Comparison of ENCODE assay signal across 8 cellular contexts in the genomic region with DNA sequence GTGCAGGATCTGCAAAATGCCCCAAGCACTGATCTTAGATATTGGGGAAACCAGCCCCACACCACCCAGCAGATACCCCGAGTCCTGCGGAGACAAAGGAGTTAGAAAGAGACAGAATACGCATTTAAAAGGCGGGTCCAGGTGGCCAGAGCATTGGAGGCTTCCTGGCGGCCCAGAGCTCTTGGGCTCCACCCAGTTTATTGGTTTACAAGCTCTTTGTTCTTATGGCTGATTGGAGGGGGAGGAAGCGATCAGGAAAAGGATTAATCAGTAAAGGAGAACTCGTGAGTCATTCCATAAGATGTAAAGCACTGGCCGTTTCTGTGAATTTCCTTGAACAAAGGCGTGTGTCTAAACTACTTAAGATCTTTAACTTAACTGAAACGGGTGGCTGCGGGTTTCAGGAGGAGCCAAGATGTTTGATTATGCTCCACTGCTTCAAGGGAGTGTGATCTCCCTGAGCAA. TPM values are rescaled to one million over a fixed set of nuclear protein-coding genes. Genes with fewer than 3 reads are reported as not detected.
DNase-seq lines count a peak whose midpoint lies in the region; ATAC-seq and TF ChIP-seq lines count a peak whose summit lies in the region.

No MANE protein-coding gene starts in this region.

- H3K27me3 Mint-ChIP-seq in effector memory CD8-positive, alpha-beta T cell = no peaks in the 10 kb centered on the region
- H3K27me3 Mint-ChIP-seq in naive thymus-derived CD4-positive, alpha-beta T cell = no peaks in the 10 kb centered on the region

- TF ChIP-seq CTCF in RWPE1 (conservative IDR thresholded peaks at IDR 0.05; ENCODE audit: low read depth) = no peak
- TF ChIP-seq CTCF in omental fat pad (IDR thresholded peaks at IDR 0.05) = no peak

- peaks cover 6 to 14% of the 10 kb centered on the region in 2 donors for H3K9me3 Mint-ChIP-seq in effector memory CD8-positive, alpha-beta T cell
- H3K9me3 Mint-ChIP-seq in naive thymus-derived CD4-positive, alpha-beta T cell = peaks cover 4 to 39% (median 16%) of the 10 kb centered on the region in 11 donors

- peaks cover 0 to 22% (median under 1%) of the 10 kb centered on the region in 3 experiments for H3K36me3 ChIP-seq in naive thymus-derived CD4-positive, alpha-beta T cell (ENCODE audit: control insufficient read depth in 2 of 3, insufficient read depth in 3 of 3, low read length in 3 of 3)

- H3K4me1 Mint-ChIP-seq in effector memory CD8-positive, alpha-beta T cell (ENCODE audit: low read depth in 2 of 2) = peaks cover 31 to 32% of the 10 kb centered on the region in 2 donors
- peaks cover 22 to 32% (median 28%) of the 10 kb centered on the region in 7 donors for H3K4me1 Mint-ChIP-seq in naive thymus-derived CD4-positive, alpha-beta T cell

- H3K9me3 ChIP-seq in naive thymus-derived CD4-positive, alpha-beta T cell (ENCODE audit: control insufficient read depth in 2 of 3, low read length in 3 of 3) = peaks cover 0 to 5% (median 0%) of the 10 kb centered on the region in 3 experiments

- intact Hi-C loops in naive thymus-derived CD4-positive, alpha-beta T cell (cut with micrococcal nuclease) = no loop called here

- peak overlapping the region; percentile 72 for H3K4me3 ChIP-seq in naive thymus-derived CD4-positive, alpha-beta T cell (ENCODE audit: low read length)

- no peak for ATAC-seq in effector memory CD8-positive, alpha-beta T cell (replicated peaks)
- ATAC-seq in naive thymus-derived CD4-positive, alpha-beta T cell = no peak
- ATAC-seq in HG03025 (IDR thresholded peaks at IDR 0.05; ENCODE audit: low FRiP score, unreplicated experiment) (no peak), omental fat pad (ENCODE audit: low FRiP score) (no peak)

- peaks cover 45% of the 10 kb centered on the region for H3K36me3 Mint-ChIP-seq in effector memory CD8-positive, alpha-beta T cell (ENCODE audit: insufficient read depth)
- H3K36me3 Mint-ChIP-seq in naive thymus-derived CD4-positive, alpha-beta T cell = peaks cover 19 to 61% (median 44%) of the 10 kb centered on the region in 5 donors

- H3K4me1 ChIP-seq in naive thymus-derived CD4-positive, alpha-beta T cell (ENCODE audit: control insufficient read depth in 2 of 2, insufficient read depth in 2 of 2, low read length in 2 of 2) = peaks cover 7 to 11% of the 10 kb centered on the region in 2 donors

- POLR2A ChIA-PET in RWPE1 (lab: Yijun Ruan, JAX; ENCODE audit: low non-redundant PET) = no interaction called here
- POLR2A ChIA-PET in naive thymus-derived CD4-positive, alpha-beta T cell (lab: Charles Lee) = interaction anchor here (0.5 to 1.5 kb wide), 3 partner anchors 38 to 659 kb away, joined by 3 read pairs; partner anchors contain the start of genes ZNF324B and ZNF814

- peak overlapping the region; percentile 92 to 97 for H3K4me3 Mint-ChIP-seq in effector memory CD8-positive, alpha-beta T cell
- peak overlapping the region; percentile 93 to 97 (median 94) for H3K4me3 Mint-ChIP-seq in naive thymus-derived CD4-positive, alpha-beta T cell

- CTCF ChIA-PET in RWPE1 (lab: Yijun Ruan, JAX) = no interaction called here
- CTCF ChIA-PET in naive thymus-derived CD4-positive, alpha-beta T cell (lab: Charles Lee) = no interaction called here

- H3K27ac ChIP-seq in RWPE1 = peak overlapping the region; percentile 82
- peak overlapping the region; percentile 92 for H3K27ac ChIP-seq in naive thymus-derived CD4-positive, alpha-beta T cell (ENCODE audit: low read depth, low read length)

- peak overlapping the region; percentile 98 to 99 for H3K27ac Mint-ChIP-seq in effector memory CD8-positive, alpha-beta T cell
- peak overlapping the region; percentile 90 to 98 (median 95) for H3K27ac Mint-ChIP-seq in naive thymus-derived CD4-positive, alpha-beta T cell

- DNase-seq in activated effector memory CD4-positive, alpha-beta T cell treated with anti-CD3 and anti-CD28 coated beads, Interleukin-2, amount 50 U/mL, for 16 hours = peak; percentile 65
- DNase-seq in activated effector memory CD4-positive, alpha-beta T cell treated with Interleukin-2 at 50 U/mL for 16 hours = no peak
- peak; percentile 33 for DNase-seq in RWPE1 (ENCODE audit: low spot score)
- DNase-seq in effector memory CD8-positive, alpha-beta T cell = no peak
- DNase-seq in naive thymus-derived CD4-positive, alpha-beta T cell = no peak
- DNase-seq in GOT3 (lab: John Stamatoyannopoulos, UW) = no peak
- no peak for DNase-seq in omental fat pad (ENCODE audit: low spot score)

- no peaks in the 10 kb centered on the region for H3K27me3 ChIP-seq in naive thymus-derived CD4-positive, alpha-beta T cell (ENCODE audit: control insufficient read depth in 2 of 2, insufficient read depth in 2 of 2, low read length in 2 of 2)

RNA-seq across cellular contexts. Expression of gene ZNF587, which starts 0.9 kb away (rescaled TPM):
- 10 to 100 TPM; 46.9 to 65.1 (median 48.8) TPM for total RNA-seq in naive thymus-derived CD4-positive, alpha-beta T cell
- polyA plus RNA-seq in naive thymus-derived CD4-positive, alpha-beta T cell = 1 to 10 TPM; 4.2 to 6.4 TPM
- total RNA-seq in omental fat pad = 10 to 100 TPM; 11.8 to 36.3 (median 19.9) TPM

RNA-seq across cellular contexts. Expression of gene ZNF587B, which starts 20.5 kb away (rescaled TPM):
- total RNA-seq in naive thymus-derived CD4-positive, alpha-beta T cell = 10 to 100 TPM; 18.9 to 32.3 (median 24.0) TPM
- 1 to 10 TPM; 1.7 to 2.9 TPM for polyA plus RNA-seq in naive thymus-derived CD4-positive, alpha-beta T cell
- 10 to 100 TPM; 12.7 to 39.0 (median 19.0) TPM for total RNA-seq in omental fat pad

RNA-seq across cellular contexts. Expression of gene ZNF552, which starts 35.9 kb away (rescaled TPM):
- 10 to 100 TPM; 10.6 to 21.9 (median 16.3) TPM for total RNA-seq in naive thymus-derived CD4-positive, alpha-beta T cell
- 10 to 100 TPM; 10.9 to 16.5 TPM for polyA plus RNA-seq in naive thymus-derived CD4-positive, alpha-beta T cell
- 10 to 100 TPM in 1 of 4 donors, 1 to 10 TPM in 3; 5.7 to 17.3 (median 8.8) TPM for total RNA-seq in omental fat pad

RNA-seq across cellular contexts. Expression of gene ZNF814, which starts 38.3 kb away (rescaled TPM):
- 10 to 100 TPM; 12.7 to 56.9 (median 32.7) TPM for total RNA-seq in naive thymus-derived CD4-positive, alpha-beta T cell
- 10 to 100 TPM; 22.2 to 25.7 TPM for polyA plus RNA-seq in naive thymus-derived CD4-positive, alpha-beta T cell
- total RNA-seq in omental fat pad = 10 to 100 TPM; 13.3 to 25.9 (median 15.1) TPM

Comparison
In these comparisons a context has a peak if more than half of its experiments do, and no peak if none do; other contexts are left out.
1. DNase-seq: peak in activated effector memory CD4-positive, alpha-beta T cell treated with anti-CD3 and anti-CD28 coated beads, Interleukin-2, amount 50 U/mL, for 16 hours (single experiment) and RWPE1 (single experiment); none in activated effector memory CD4-positive, alpha-beta T cell treated with Interleukin-2 at 50 U/mL for 16 hours (single experiment), effector memory CD8-positive, alpha-beta T cell (0 of 3), naive thymus-derived CD4-positive, alpha-beta T cell (0 of 9), GOT3 (single experiment) and omental fat pad (single experiment).